Comparison of ENCODE assay signal across 1 cellular context in the genomic region with DNA sequence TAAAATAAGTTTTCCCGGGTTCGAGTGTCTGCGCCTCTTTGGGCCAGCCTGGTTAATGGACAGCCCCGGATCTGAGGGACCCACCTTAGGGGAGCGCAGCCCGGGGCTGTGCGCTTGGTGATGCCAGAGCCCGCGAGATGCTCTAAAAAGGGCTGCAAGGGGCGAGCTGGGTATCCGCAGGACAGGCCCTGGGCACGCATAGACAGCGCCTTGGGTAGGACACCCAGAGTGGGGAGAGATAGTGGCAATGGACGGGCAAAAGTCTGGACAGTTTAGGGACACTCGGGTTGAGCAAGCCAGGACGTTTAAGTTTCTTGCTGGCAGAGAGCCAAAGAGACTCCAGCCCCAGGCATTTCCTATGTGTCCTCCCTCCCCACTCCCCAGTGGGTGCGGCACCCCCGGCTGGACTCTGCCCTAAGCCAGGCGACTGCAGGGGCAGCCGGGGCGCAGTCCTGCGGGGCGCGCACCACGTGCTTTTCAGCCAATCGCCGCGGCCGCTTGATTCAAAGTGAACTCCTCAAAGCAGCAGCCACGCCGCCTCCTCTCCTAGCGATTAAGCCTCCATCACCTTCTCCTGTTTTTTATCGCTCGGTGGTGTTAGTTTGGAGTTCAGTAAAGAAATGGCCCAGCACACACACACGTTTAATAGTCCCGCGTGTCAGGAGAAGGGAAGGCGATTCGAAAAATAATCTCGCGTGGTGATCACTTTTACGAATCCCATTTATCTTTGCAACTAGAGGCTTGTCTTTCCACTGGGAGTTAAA.
TF ChIP-seq lines count a peak whose summit lies in the region.

No MANE protein-coding gene starts in this region.

TF ChIP-seq in HepG2, 621 proteins besides CTCF, POLR2A, EP300 and RAD21 (continued from another document and continues in another):
- TF ChIP-seq ZC3H13 (CRISPR knock-in tag; IDR thresholded peaks at IDR 0.05) (peak; percentile 15; the same call in 1 of the 2 replicates), CBX1 (IDR thresholded peaks at IDR 0.05; ENCODE audit: low read depth) (no peak), KLF12 (CRISPR knock-in tag; IDR thresholded peaks at IDR 0.05; ENCODE audit: borderline replicate concordance) (peak; percentile 85), ZKSCAN5 (CRISPR knock-in tag; IDR thresholded peaks at IDR 0.05) (peak; percentile 62; the same call in 1 of the 2 replicates), ETV5 (CRISPR knock-in tag; IDR thresholded peaks at IDR 0.05; ENCODE audit: borderline replicate concordance) (peak; percentile 60; the same call in 1 of the 2 replicates), TCF7 (IDR thresholded peaks at IDR 0.05; ENCODE audit: low read depth) (0 out of 2 replicates have a peak, but pooled peaks have one; percentile 30), NFKB2 (CRISPR knock-in tag; IDR thresholded peaks at IDR 0.05; ENCODE audit: borderline replicate concordance) (peak; percentile 86; the same call in 1 of the 2 replicates), MZF1 (CRISPR knock-in tag; IDR thresholded peaks at IDR 0.05; ENCODE audit: borderline replicate concordance) (0 out of 2 replicates have a peak, but pooled peaks have one; percentile 67), STAT5B (CRISPR knock-in tag; IDR thresholded peaks at IDR 0.05) (0 out of 2 replicates have a peak, but pooled peaks have one; percentile 37), ARNT2 (CRISPR knock-in tag; IDR thresholded peaks at IDR 0.05; ENCODE audit: low read depth) (peak; percentile 68), ZNF777 (CRISPR knock-in tag; IDR thresholded peaks at IDR 0.05) (peak; percentile 39; the same call in 1 of the 2 replicates), RARA (CRISPR knock-in tag; IDR thresholded peaks at IDR 0.05) (peak; percentile 73), ADNP (CRISPR knock-in tag; IDR thresholded peaks at IDR 0.05) (no peak), SP1 (IDR thresholded peaks at IDR 0.05) (no peak), SP1 (CRISPR knock-in tag; IDR thresholded peaks at IDR 0.05) (peak; percentile 40; the same call in 1 of the 2 replicates), KLF15 (CRISPR knock-in tag; IDR thresholded peaks at IDR 0.05; ENCODE audit: borderline replicate concordance) (no peak; the same call in 1 of the 2 replicates), RBFOX2 (IDR thresholded peaks at IDR 0.05; ENCODE audit: low read depth, low read length) (peak; percentile 25), FOSL2 (CRISPR knock-in tag; IDR thresholded peaks at IDR 0.05) (peak; percentile 53), SIN3A (IDR thresholded peaks at IDR 0.05; ENCODE audit: borderline replicate concordance, low read depth, low read length) (peak; percentile 84; the same call in 1 of the 2 replicates), ZNF160 (CRISPR knock-in tag; IDR thresholded peaks at IDR 0.05) (no peak), SALL2 (CRISPR knock-in tag; IDR thresholded peaks at IDR 0.05) (no peak; the same call in none of the 2 replicates), MEIS2 (CRISPR knock-in tag; IDR thresholded peaks at IDR 0.05) (peak; percentile 74; the same call in 1 of the 2 replicates), FOXJ3 (CRISPR knock-in tag; IDR thresholded peaks at IDR 0.05; ENCODE audit: borderline replicate concordance) (peak; percentile 72; the same call in 1 of the 2 replicates), ERF (CRISPR knock-in tag; IDR thresholded peaks at IDR 0.05) (peak; percentile 9; the same call in 1 of the 2 replicates), FOXM1 (CRISPR knock-in tag; IDR thresholded peaks at IDR 0.05) (peak; percentile 97), CREB1 (IDR thresholded peaks at IDR 0.05) (no peak), CREB1 (CRISPR knock-in tag; IDR thresholded peaks at IDR 0.05) (peak; percentile 53; the same call in 1 of the 2 replicates), YY1 (IDR thresholded peaks at IDR 0.05; ENCODE audit: insufficient read depth, insufficient replicate concordance, low read depth, low read length) (peak; percentile 55), HOXA7 (CRISPR knock-in tag; IDR thresholded peaks at IDR 0.05) (no peak), ZNF615 (CRISPR knock-in tag; IDR thresholded peaks at IDR 0.05; ENCODE audit: borderline replicate concordance) (peak; percentile 76; the same call in 1 of the 2 replicates), BCL6 (CRISPR knock-in tag; IDR thresholded peaks at IDR 0.05) (peak; percentile 71), FOXC1 (CRISPR knock-in tag; IDR thresholded peaks at IDR 0.05; ENCODE audit: borderline replicate concordance) (no peak; the same call in 1 of the 2 replicates), ZNF33A (CRISPR knock-in tag; IDR thresholded peaks at IDR 0.05; ENCODE audit: borderline replicate concordance) (0 out of 2 replicates have a peak, but pooled peaks have one; percentile 2), ZNF263 (CRISPR knock-in tag; IDR thresholded peaks at IDR 0.05) (peak; percentile 77), ZNF709 (CRISPR knock-in tag; IDR thresholded peaks at IDR 0.05) (no peak), POGZ (CRISPR knock-in tag; IDR thresholded peaks at IDR 0.05) (peak; percentile 78), ZNF7 (CRISPR knock-in tag; IDR thresholded peaks at IDR 0.05) (no peak)
- TF ChIP-seq, protein P1, sequence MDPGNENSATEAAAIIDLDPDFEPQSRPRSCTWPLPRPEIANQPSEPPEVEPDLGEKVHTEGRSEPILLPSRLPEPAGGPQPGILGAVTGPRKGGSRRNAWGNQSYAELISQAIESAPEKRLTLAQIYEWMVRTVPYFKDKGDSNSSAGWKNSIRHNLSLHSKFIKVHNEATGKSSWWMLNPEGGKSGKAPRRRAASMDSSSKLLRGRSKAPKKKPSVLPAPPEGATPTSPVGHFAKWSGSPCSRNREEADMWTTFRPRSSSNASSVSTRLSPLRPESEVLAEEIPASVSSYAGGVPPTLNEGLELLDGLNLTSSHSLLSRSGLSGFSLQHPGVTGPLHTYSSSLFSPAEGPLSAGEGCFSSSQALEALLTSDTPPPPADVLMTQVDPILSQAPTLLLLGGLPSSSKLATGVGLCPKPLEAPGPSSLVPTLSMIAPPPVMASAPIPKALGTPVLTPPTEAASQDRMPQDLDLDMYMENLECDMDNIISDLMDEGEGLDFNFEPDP (CRISPR knock-in tag; conservative IDR thresholded peaks at IDR 0.05), result no peak
- TF ChIP-seq, protein P2, sequence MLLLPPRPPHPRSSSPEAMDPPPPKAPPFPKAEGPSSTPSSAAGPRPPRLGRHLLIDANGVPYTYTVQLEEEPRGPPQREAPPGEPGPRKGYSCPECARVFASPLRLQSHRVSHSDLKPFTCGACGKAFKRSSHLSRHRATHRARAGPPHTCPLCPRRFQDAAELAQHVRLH (CRISPR knock-in tag; IDR thresholded peaks at IDR 0.05; ENCODE audit: borderline replicate concordance, low read depth), result 0 out of 2 replicates have a peak, but pooled peaks have one; percentile 24
- TF ChIP-seq, protein P3, sequence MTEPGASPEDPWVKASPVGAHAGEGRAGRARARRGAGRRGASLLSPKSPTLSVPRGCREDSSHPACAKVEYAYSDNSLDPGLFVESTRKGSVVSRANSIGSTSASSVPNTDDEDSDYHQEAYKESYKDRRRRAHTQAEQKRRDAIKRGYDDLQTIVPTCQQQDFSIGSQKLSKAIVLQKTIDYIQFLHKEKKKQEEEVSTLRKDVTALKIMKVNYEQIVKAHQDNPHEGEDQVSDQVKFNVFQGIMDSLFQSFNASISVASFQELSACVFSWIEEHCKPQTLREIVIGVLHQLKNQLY (CRISPR knock-in tag; IDR thresholded peaks at IDR 0.05), result peak; percentile 57; the same call in 1 of the 2 replicates
- TF ChIP-seq, protein P4, sequence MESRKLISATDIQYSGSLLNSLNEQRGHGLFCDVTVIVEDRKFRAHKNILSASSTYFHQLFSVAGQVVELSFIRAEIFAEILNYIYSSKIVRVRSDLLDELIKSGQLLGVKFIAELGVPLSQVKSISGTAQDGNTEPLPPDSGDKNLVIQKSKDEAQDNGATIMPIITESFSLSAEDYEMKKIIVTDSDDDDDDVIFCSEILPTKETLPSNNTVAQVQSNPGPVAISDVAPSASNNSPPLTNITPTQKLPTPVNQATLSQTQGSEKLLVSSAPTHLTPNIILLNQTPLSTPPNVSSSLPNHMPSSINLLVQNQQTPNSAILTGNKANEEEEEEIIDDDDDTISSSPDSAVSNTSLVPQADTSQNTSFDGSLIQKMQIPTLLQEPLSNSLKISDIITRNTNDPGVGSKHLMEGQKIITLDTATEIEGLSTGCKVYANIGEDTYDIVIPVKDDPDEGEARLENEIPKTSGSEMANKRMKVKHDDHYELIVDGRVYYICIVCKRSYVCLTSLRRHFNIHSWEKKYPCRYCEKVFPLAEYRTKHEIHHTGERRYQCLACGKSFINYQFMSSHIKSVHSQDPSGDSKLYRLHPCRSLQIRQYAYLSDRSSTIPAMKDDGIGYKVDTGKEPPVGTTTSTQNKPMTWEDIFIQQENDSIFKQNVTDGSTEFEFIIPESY (CRISPR knock-in tag; IDR thresholded peaks at IDR 0.05), result peak; percentile 36; the same call in 1 of the 2 replicates
- TF ChIP-seq, protein P5, sequence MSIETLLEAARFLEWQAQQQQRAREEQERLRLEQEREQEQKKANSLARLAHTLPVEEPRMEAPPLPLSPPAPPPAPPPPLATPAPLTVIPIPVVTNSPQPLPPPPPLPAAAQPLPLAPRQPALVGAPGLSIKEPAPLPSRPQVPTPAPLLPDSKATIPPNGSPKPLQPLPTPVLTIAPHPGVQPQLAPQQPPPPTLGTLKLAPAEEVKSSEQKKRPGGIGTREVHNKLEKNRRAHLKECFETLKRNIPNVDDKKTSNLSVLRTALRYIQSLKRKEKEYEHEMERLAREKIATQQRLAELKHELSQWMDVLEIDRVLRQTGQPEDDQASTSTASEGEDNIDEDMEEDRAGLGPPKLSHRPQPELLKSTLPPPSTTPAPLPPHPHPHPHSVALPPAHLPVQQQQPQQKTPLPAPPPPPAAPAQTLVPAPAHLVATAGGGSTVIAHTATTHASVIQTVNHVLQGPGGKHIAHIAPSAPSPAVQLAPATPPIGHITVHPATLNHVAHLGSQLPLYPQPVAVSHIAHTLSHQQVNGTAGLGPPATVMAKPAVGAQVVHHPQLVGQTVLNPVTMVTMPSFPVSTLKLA (IDR thresholded peaks at IDR 0.05), result peak; percentile 78
- TF ChIP-seq, protein P6, sequence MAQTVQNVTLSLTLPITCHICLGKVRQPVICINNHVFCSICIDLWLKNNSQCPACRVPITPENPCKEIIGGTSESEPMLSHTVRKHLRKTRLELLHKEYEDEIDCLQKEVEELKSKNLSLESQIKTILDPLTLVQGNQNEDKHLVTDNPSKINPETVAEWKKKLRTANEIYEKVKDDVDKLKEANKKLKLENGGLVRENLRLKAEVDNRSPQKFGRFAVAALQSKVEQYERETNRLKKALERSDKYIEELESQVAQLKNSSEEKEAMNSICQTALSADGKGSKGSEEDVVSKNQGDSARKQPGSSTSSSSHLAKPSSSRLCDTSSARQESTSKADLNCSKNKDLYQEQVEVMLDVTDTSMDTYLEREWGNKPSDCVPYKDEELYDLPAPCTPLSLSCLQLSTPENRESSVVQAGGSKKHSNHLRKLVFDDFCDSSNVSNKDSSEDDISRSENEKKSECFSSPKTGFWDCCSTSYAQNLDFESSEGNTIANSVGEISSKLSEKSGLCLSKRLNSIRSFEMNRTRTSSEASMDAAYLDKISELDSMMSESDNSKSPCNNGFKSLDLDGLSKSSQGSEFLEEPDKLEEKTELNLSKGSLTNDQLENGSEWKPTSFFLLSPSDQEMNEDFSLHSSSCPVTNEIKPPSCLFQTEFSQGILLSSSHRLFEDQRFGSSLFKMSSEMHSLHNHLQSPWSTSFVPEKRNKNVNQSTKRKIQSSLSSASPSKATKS (CRISPR knock-in tag; IDR thresholded peaks at IDR 0.05), result 0 out of 2 replicates have a peak, but pooled peaks have one; percentile 40
- TF ChIP-seq, protein P7, sequence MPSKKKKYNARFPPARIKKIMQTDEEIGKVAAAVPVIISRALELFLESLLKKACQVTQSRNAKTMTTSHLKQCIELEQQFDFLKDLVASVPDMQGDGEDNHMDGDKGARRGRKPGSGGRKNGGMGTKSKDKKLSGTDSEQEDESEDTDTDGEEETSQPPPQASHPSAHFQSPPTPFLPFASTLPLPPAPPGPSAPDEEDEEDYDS (CRISPR knock-in tag; IDR thresholded peaks at IDR 0.05), result peak; percentile 80
- TF ChIP-seq, protein P8, sequence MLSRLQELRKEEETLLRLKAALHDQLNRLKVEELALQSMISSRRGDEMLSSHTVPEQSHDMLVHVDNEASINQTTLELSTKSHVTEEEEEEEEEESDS (CRISPR knock-in tag; IDR thresholded peaks at IDR 0.05; ENCODE audit: borderline replicate concordance), result no peak
- TF ChIP-seq, protein P9, sequence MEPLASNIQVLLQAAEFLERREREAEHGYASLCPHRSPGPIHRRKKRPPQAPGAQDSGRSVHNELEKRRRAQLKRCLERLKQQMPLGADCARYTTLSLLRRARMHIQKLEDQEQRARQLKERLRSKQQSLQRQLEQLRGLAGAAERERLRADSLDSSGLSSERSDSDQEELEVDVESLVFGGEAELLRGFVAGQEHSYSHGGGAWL (CRISPR knock-in tag; IDR thresholded peaks at IDR 0.05), result peak; percentile 58; the same call in 1 of the 2 replicates
- TF ChIP-seq, protein P10, sequence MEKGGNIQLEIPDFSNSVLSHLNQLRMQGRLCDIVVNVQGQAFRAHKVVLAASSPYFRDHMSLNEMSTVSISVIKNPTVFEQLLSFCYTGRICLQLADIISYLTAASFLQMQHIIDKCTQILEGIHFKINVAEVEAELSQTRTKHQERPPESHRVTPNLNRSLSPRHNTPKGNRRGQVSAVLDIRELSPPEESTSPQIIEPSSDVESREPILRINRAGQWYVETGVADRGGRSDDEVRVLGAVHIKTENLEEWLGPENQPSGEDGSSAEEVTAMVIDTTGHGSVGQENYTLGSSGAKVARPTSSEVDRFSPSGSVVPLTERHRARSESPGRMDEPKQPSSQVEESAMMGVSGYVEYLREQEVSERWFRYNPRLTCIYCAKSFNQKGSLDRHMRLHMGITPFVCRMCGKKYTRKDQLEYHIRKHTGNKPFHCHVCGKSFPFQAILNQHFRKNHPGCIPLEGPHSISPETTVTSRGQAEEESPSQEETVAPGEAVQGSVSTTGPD (CRISPR knock-in tag; IDR thresholded peaks at IDR 0.05), result 0 out of 2 replicates have a peak, but pooled peaks have one; percentile 13
